ENCODE assay signal across 18 cellular contexts in genomic region chr9:9061599-9061998, GRCh38.
A peak's percentile ranks its signal among the peaks of the same experiment; 100 is the strongest.
DNase-seq lines count a peak whose midpoint lies in the region; ATAC-seq and TF ChIP-seq lines count a peak whose summit lies in the region.
"Had no signal": no experiment of that assay in that cellular context is flagged by ENCODE, and none has a peak within 500 bp of the region (broad histone marks: within the 10 kb centered on the region; RNA-seq: fewer than 3 reads in every experiment).

No MANE protein-coding gene starts in this region.

- H3K9me3 ChIP-seq in CD8-positive, alpha-beta T cell (ENCODE audit: low read length) = no peaks in the 10 kb centered on the region
- H3K9me3 ChIP-seq: SK-N-SH had no signal

- CTCF ChIA-PET in CD8-positive, alpha-beta T cell (lab: Charles Lee) = no interaction called here

- H3K4me3 Mint-ChIP-seq in CD8-positive, alpha-beta T cell = no peak overlapping the region
- H3K4me3 Mint-ChIP-seq in nephron progenitor cell = no peak overlapping the region
- H3K4me3 Mint-ChIP-seq: CD14-positive monocyte, H9 had no signal

- no peak overlapping the region for H3K4me3 ChIP-seq in CD8-positive, alpha-beta T cell (ENCODE audit: low read depth, low read length)

- H3K27ac Mint-ChIP-seq in CD8-positive, alpha-beta T cell = no peak overlapping the region
- no peak overlapping the region for H3K27ac Mint-ChIP-seq in nephron progenitor cell
- H3K27ac Mint-ChIP-seq: CD14-positive monocyte, H9 had no signal

- no peaks in the 10 kb centered on the region for H3K27me3 ChIP-seq in CD8-positive, alpha-beta T cell (ENCODE audit: insufficient read depth, low read length)

- ATAC-seq in CD8-positive, alpha-beta T cell = no peak
- ATAC-seq in left cardiac atrium = no peak

- no peaks in the 10 kb centered on the region for H3K4me1 ChIP-seq in CD8-positive, alpha-beta T cell (ENCODE audit: insufficient read depth, low read length)

- H3K4me1 Mint-ChIP-seq in CD8-positive, alpha-beta T cell (ENCODE audit: low read depth) = no peaks in the 10 kb centered on the region
- no peaks in the 10 kb centered on the region for H3K4me1 Mint-ChIP-seq in nephron progenitor cell
- H3K4me1 Mint-ChIP-seq: CD14-positive monocyte, H9 had no signal

- H3K9me3 Mint-ChIP-seq in CD8-positive, alpha-beta T cell = peaks cover 2% of the 10 kb centered on the region
- H3K9me3 Mint-ChIP-seq in nephron progenitor cell = no peaks in the 10 kb centered on the region
- H3K9me3 Mint-ChIP-seq: H9 had no signal

- POLR2A ChIA-PET in CD8-positive, alpha-beta T cell (lab: Charles Lee) = no interaction called here

- no peak overlapping the region for H3K27ac ChIP-seq in CD8-positive, alpha-beta T cell (ENCODE audit: low read depth, low read length)

- intact Hi-C loops in CD8-positive, alpha-beta T cell (cut with DNase I, micrococcal nuclease) = no loop called here
- intact Hi-C loops in left cardiac atrium (cut with DNase I) = no loop called here

- no peaks in the 10 kb centered on the region for H3K27me3 Mint-ChIP-seq in CD8-positive, alpha-beta T cell (ENCODE audit: low read depth)
- H3K27me3 Mint-ChIP-seq in nephron progenitor cell (ENCODE audit: low read depth, poor library complexity) = peaks cover 2% of the 10 kb centered on the region

- H3K36me3 ChIP-seq in CD8-positive, alpha-beta T cell (ENCODE audit: insufficient read depth, low read length) = no peaks in the 10 kb centered on the region

- DNase-seq in DMS53 (lab: John Stamatoyannopoulos, UW) (peak; percentile 92), NCI-H1417 treated with DMSO at 0.1 percent for 48 hours (lab: John Stamatoyannopoulos, UW) (peak; percentile 7), NCI-H345 treated with DMSO at 0.1 percent for 48 hours (lab: John Stamatoyannopoulos, UW; ENCODE audit: unreplicated experiment) (peak; percentile 77), SHP77 (lab: John Stamatoyannopoulos, UW) (peak; percentile 59 to 82), nephron progenitor cell (no peak), left cardiac atrium (no peak)
- no peak for DNase-seq in CD8-positive, alpha-beta T cell
- DNase-seq: DMS79 treated with DMSO at 0.1 percent for 48 hours, H9, IMR-90, Kasumi-1, MM.1S, NCI-H1694, NCI-H526 treated with DMSO at 0.1 percent for 48 hours, SK-N-SH, T-helper 1 cell, T1000 had no signal

- no peaks in the 10 kb centered on the region for H3K36me3 Mint-ChIP-seq in CD8-positive, alpha-beta T cell
- no peaks in the 10 kb centered on the region for H3K36me3 Mint-ChIP-seq in nephron progenitor cell (ENCODE audit: low read depth)
- H3K36me3 Mint-ChIP-seq: CD14-positive monocyte had no signal

- TF ChIP-seq CTCF in CD8-positive, alpha-beta T cell (IDR thresholded peaks at IDR 0.05) = no peak
- no peak for TF ChIP-seq CTCF in nephron progenitor cell (IDR thresholded peaks at IDR 0.05)

Comparison
In these comparisons a context has a peak if more than half of its experiments do, and no peak if none do; other contexts are left out.
1. DNase-seq: peak in DMS53 (single experiment), NCI-H1417 treated with DMSO at 0.1 percent for 48 hours (single experiment), NCI-H345 treated with DMSO at 0.1 percent for 48 hours (single experiment) and SHP77 (2 of 2); none in CD8-positive, alpha-beta T cell (0 of 7), nephron progenitor cell (single experiment) and left cardiac atrium (single experiment).